ENCODE assay signal across 8 cellular contexts in the genomic region with DNA sequence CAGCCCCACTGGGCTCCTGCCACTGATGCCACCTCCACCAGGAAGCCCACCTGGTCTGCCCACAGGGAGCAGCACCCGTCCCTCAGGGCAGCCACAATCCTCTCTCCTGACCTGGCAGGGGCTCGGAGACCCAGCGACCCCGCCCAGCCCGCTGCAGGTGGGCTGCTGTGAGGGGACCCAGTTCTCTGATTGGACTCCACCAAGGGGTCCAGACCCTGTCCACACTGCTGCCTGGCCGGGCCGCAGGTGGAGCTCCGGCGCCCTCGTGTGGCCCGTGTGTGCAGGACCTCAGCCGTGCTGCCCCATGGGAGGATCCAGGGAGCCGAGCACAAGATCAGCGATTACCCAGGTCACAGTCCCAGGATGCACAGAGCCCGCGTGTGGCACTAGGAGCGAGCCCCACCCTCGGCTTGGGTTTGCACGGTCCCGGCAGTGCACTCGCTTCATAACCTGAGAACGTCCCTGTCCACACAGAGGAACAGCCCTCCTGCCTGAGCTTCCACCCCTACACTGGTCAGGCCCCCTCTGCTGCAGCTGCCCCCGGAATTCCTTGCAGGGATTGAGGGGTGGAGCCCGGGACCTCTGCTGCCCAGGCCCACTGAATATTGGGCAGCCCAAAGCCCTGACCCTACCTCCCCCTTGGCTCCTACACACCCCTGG. TPM values are rescaled to one million over a fixed set of nuclear protein-coding genes. Genes with fewer than 3 reads are reported as not detected.
DNase-seq lines count a peak whose midpoint lies in the region; ATAC-seq, FAIRE-seq and TF ChIP-seq lines count a peak whose summit lies in the region.

No MANE protein-coding gene starts in this region.

- no peaks in the 10 kb centered on the region for H3K36me3 ChIP-seq in Peyer's patch
- no peaks in the 10 kb centered on the region for H3K36me3 ChIP-seq in pancreas

- no peaks in the 10 kb centered on the region for H3K9me3 ChIP-seq in Peyer's patch
- no peaks in the 10 kb centered on the region for H3K9me3 ChIP-seq in pancreas

- H3K4me3 ChIP-seq in Peyer's patch = no peak overlapping the region
- H3K4me3 ChIP-seq in pancreas = no peak overlapping the region

- TF ChIP-seq POLR2A in Peyer's patch (IDR thresholded peaks at IDR 0.05) = no peak

- peak; percentile 50 to 90 (median 86) for TF ChIP-seq CTCF in Peyer's patch (IDR thresholded peaks at IDR 0.05)
- peak; percentile 73 to 87 (median 84) for TF ChIP-seq CTCF in pancreas (IDR thresholded peaks at IDR 0.05)

- H3K27me3 ChIP-seq in Peyer's patch (no peaks in the 10 kb centered on the region), pancreas (no peaks in the 10 kb centered on the region)

- WGBS in pancreas, 2 donors = 4 to 6% methylated on average over 24 of the region's 24 CpGs

- peak; percentile 90 to 96 (median 94) for ATAC-seq in pancreas

- no peak for FAIRE-seq in pancreas (lab: Jason Lieb, UNC)

- intact Hi-C loops in pancreas (cut with DNase I) = loop anchor here in 2 of 3 donors (5.0 to 10.0 kb wide), 2 partner anchors 495 to 503 kb away; a partner anchor contains a TSS
- intact Hi-C loops in posterior vena cava (cut with DNase I) = loop anchor here (5.0 kb wide), 3 partner anchors 63 to 553 kb away; a partner anchor contains a TSS

- H3K27ac ChIP-seq in Peyer's patch = no peak overlapping the region
- no peak overlapping the region for H3K27ac ChIP-seq in pancreas

- H3K4me1 ChIP-seq in Peyer's patch = no peaks in the 10 kb centered on the region
- peaks cover 0 to 6% (median 0%) of the 10 kb centered on the region in 3 donors for H3K4me1 ChIP-seq in pancreas

- DNase-seq in DMS114 treated with DMSO at 0.1 percent for 48 hours (lab: John Stamatoyannopoulos, UW; ENCODE audit: unreplicated experiment) (peak; percentile 30), HuH-7.5 (ENCODE audit: low spot score) (peak; percentile 91), Peyer's patch (peak; percentile 58 to 77 (median 77)), globus pallidus (ENCODE audit: low spot score) (peak; percentile 57), pancreas (peak in 5 of 6 donors; percentile 35 to 89 (median 74)), posterior vena cava (ENCODE audit: low spot score) (no peak), NCI-H2029 treated with DMSO at 0.1 percent for 48 hours (lab: John Stamatoyannopoulos, UW) (no peak)
- peak; percentile 53 for DNase-seq in activated naive CD4-positive, alpha-beta T cell treated with Interleukin-2 at 50 U/mL for 16 hours

RNA-seq across cellular contexts. Expression of a gene that starts 35.4 kb away (rescaled TPM):
- total RNA-seq in Peyer's patch (1 to 10 TPM in 2 of 4 donors, under 1 TPM in 1, not detected in 1; 0.54 to 3.1 (median 1.7) TPM), pancreas (1 to 10 TPM; 1.1 to 4.6 (median 2.1) TPM), posterior vena cava (under 1 TPM in 1 of 2 donors, not detected in 1; 0.38 TPM)
- polyA plus RNA-seq in pancreas = 10 to 100 TPM; 18.8 to 35.3 TPM

RNA-seq across cellular contexts. Expression of a gene that starts 49.4 kb away (rescaled TPM):
- 100 to 1,000 TPM; 137 to 287 (median 203) TPM for total RNA-seq in Peyer's patch
- 10 to 100 TPM; 20.4 to 41.1 (median 23.0) TPM for total RNA-seq in pancreas
- 10 to 100 TPM; 79.5 to 80.8 TPM for polyA plus RNA-seq in pancreas
- total RNA-seq in posterior vena cava = 10 to 100 TPM; 70.5 to 78.7 TPM

Comparison
In these comparisons a context has a peak if more than half of its experiments do, and no peak if none do; other contexts are left out.
1. DNase-seq: peak in DMS114 treated with DMSO at 0.1 percent for 48 hours (single experiment), HuH-7.5 (single experiment), Peyer's patch (3 of 3), activated naive CD4-positive, alpha-beta T cell treated with Interleukin-2 at 50 U/mL for 16 hours (single experiment), globus pallidus (single experiment) and pancreas (5 of 6); none in posterior vena cava (single experiment) and NCI-H2029 treated with DMSO at 0.1 percent for 48 hours (single experiment).